Comparison of ENCODE assay signal across 8 cellular contexts in the genomic region with DNA sequence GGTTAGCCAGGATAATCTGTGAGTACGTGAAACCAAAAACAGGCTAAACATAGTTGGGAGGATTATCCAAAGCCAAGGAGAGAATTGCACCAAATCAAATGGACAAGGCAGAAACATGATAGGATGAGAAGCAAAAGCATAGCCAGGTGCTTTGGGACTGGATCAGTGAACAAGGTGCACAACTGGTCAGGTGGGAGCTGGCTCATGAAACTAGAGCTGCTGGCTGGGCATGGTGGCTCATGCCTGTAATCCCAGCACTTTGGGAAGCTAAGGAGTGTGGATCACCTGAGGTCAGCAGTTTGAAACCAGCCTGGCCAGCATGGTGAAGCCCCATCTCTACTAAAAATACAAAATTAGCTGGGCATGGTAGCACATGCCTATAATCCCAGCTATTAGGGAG. TPM values are rescaled to one million over a fixed set of nuclear protein-coding genes. Genes with fewer than 3 reads are reported as not detected.
"Had no signal": no experiment of that assay in that cellular context is flagged by ENCODE, and none has a peak within 500 bp of the region (broad histone marks: within the 10 kb centered on the region; RNA-seq: fewer than 3 reads in every experiment).

No MANE protein-coding gene starts in this region.

- ATAC-seq: HCT116 had no signal

- DNase-seq: GM23248, GOT3, H7, HFFc6, IMR-90 had no signal

RNA-seq across cellular contexts. Expression of a gene that starts 13.7 kb away (rescaled TPM):
- total RNA-seq: GM23248, H4, H7, HFFc6, HT-29, IMR-90 had no signal

RNA-seq across cellular contexts. Expression of a gene that starts 45.3 kb away (rescaled TPM):
- total RNA-seq: GM23248, H4, H7, HFFc6, HT-29, IMR-90 had no signal
